1 cellular context compared by ENCODE assay signal in genomic region chr11:47983464-47984397, GRCh38.
TF ChIP-seq lines count a peak whose summit lies in the region.

No MANE protein-coding gene starts in this region.

TF ChIP-seq in WTC11, 78 proteins besides CTCF, POLR2A, EP300 and RAD21 (continued from another document):
- TF ChIP-seq, protein P1, sequence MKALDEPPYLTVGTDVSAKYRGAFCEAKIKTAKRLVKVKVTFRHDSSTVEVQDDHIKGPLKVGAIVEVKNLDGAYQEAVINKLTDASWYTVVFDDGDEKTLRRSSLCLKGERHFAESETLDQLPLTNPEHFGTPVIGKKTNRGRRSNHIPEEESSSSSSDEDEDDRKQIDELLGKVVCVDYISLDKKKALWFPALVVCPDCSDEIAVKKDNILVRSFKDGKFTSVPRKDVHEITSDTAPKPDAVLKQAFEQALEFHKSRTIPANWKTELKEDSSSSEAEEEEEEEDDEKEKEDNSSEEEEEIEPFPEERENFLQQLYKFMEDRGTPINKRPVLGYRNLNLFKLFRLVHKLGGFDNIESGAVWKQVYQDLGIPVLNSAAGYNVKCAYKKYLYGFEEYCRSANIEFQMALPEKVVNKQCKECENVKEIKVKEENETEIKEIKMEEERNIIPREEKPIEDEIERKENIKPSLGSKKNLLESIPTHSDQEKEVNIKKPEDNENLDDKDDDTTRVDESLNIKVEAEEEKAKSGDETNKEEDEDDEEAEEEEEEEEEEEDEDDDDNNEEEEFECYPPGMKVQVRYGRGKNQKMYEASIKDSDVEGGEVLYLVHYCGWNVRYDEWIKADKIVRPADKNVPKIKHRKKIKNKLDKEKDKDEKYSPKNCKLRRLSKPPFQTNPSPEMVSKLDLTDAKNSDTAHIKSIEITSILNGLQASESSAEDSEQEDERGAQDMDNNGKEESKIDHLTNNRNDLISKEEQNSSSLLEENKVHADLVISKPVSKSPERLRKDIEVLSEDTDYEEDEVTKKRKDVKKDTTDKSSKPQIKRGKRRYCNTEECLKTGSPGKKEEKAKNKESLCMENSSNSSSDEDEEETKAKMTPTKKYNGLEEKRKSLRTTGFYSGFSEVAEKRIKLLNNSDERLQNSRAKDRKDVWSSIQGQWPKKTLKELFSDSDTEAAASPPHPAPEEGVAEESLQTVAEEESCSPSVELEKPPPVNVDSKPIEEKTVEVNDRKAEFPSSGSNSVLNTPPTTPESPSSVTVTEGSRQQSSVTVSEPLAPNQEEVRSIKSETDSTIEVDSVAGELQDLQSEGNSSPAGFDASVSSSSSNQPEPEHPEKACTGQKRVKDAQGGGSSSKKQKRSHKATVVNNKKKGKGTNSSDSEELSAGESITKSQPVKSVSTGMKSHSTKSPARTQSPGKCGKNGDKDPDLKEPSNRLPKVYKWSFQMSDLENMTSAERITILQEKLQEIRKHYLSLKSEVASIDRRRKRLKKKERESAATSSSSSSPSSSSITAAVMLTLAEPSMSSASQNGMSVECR (CRISPR knock-in tag; IDR thresholded peaks at IDR 0.05; ENCODE audit: borderline replicate concordance): no peak
- TF ChIP-seq, protein P2, sequence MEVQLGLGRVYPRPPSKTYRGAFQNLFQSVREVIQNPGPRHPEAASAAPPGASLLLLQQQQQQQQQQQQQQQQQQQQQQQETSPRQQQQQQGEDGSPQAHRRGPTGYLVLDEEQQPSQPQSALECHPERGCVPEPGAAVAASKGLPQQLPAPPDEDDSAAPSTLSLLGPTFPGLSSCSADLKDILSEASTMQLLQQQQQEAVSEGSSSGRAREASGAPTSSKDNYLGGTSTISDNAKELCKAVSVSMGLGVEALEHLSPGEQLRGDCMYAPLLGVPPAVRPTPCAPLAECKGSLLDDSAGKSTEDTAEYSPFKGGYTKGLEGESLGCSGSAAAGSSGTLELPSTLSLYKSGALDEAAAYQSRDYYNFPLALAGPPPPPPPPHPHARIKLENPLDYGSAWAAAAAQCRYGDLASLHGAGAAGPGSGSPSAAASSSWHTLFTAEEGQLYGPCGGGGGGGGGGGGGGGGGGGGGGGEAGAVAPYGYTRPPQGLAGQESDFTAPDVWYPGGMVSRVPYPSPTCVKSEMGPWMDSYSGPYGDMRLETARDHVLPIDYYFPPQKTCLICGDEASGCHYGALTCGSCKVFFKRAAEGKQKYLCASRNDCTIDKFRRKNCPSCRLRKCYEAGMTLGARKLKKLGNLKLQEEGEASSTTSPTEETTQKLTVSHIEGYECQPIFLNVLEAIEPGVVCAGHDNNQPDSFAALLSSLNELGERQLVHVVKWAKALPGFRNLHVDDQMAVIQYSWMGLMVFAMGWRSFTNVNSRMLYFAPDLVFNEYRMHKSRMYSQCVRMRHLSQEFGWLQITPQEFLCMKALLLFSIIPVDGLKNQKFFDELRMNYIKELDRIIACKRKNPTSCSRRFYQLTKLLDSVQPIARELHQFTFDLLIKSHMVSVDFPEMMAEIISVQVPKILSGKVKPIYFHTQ (CRISPR knock-in tag; IDR thresholded peaks at IDR 0.05): no peak
- TF ChIP-seq ATF1 (CRISPR knock-in tag; IDR thresholded peaks at IDR 0.05) (no peak), TP53 (CRISPR knock-in tag; IDR thresholded peaks at IDR 0.05) (no peak), FOXP1 (CRISPR knock-in tag; IDR thresholded peaks at IDR 0.05; ENCODE audit: borderline replicate concordance) (no peak), FOXJ3 (CRISPR knock-in tag; IDR thresholded peaks at IDR 0.05; ENCODE audit: borderline replicate concordance) (no peak), ZNF263 (CRISPR knock-in tag; IDR thresholded peaks at IDR 0.05; ENCODE audit: low read depth) (no peak), ZNF317 (CRISPR knock-in tag; IDR thresholded peaks at IDR 0.05; ENCODE audit: borderline replicate concordance, low read depth) (no peak), STAT6 (CRISPR knock-in tag; conservative IDR thresholded peaks at IDR 0.05; ENCODE audit: low read depth) (no peak)
- TF ChIP-seq, protein P3, sequence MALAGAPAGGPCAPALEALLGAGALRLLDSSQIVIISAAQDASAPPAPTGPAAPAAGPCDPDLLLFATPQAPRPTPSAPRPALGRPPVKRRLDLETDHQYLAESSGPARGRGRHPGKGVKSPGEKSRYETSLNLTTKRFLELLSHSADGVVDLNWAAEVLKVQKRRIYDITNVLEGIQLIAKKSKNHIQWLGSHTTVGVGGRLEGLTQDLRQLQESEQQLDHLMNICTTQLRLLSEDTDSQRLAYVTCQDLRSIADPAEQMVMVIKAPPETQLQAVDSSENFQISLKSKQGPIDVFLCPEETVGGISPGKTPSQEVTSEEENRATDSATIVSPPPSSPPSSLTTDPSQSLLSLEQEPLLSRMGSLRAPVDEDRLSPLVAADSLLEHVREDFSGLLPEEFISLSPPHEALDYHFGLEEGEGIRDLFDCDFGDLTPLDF (CRISPR knock-in tag; IDR thresholded peaks at IDR 0.05): no peak
- TF ChIP-seq, protein P4, sequence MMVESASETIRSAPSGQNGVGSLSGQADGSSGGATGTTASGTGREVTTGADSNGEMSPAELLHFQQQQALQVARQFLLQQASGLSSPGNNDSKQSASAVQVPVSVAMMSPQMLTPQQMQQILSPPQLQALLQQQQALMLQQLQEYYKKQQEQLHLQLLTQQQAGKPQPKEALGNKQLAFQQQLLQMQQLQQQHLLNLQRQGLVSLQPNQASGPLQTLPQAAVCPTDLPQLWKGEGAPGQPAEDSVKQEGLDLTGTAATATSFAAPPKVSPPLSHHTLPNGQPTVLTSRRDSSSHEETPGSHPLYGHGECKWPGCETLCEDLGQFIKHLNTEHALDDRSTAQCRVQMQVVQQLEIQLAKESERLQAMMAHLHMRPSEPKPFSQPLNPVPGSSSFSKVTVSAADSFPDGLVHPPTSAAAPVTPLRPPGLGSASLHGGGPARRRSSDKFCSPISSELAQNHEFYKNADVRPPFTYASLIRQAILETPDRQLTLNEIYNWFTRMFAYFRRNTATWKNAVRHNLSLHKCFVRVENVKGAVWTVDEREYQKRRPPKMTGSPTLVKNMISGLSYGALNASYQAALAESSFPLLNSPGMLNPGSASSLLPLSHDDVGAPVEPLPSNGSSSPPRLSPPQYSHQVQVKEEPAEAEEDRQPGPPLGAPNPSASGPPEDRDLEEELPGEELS (CRISPR knock-in tag; IDR thresholded peaks at IDR 0.05): no peak
- TF ChIP-seq, protein P5, sequence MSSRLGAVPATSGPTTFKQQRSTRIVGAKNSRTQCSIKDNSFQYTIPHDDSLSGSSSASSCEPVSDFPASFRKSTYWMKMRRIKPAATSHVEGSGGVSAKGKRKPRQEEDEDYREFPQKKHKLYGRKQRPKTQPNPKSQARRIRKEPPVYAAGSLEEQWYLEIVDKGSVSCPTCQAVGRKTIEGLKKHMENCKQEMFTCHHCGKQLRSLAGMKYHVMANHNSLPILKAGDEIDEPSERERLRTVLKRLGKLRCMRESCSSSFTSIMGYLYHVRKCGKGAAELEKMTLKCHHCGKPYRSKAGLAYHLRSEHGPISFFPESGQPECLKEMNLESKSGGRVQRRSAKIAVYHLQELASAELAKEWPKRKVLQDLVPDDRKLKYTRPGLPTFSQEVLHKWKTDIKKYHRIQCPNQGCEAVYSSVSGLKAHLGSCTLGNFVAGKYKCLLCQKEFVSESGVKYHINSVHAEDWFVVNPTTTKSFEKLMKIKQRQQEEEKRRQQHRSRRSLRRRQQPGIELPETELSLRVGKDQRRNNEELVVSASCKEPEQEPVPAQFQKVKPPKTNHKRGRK (CRISPR knock-in tag; IDR thresholded peaks at IDR 0.05; ENCODE audit: borderline replicate concordance): no peak
- TF ChIP-seq, protein P6, sequence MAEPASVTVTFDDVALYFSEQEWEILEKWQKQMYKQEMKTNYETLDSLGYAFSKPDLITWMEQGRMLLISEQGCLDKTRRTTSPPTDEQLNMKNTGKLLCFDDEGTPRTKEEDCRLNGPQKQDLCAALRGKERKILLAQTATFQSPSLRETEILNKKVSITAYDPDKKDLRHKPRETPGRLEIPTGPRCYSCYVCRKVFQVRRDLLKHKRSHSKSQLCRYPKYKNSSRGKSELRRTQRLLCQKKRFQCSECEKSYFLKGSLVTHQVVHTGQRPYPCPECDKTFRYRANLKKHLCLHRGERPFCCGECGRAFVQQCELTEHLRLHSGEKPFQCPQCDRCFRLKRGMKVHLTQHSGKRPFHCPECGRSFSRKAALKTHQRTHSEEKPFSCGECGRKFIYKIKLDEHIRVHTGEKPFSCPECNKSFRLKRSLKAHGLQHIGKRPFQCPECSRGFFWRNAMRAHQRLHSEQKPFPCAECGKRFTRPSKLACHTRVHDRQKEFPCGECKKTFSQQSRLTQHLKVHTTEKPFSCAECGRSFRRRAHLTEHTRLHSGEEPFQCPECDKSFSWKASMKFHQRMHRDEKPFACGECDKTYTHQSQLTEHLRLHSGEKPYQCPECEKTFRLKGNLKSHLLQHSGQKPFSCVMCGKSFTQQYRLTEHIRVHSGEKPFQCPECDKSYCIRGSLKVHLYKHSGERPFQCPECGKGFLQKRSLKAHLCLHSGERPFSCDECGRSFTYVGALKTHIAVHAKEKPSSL (CRISPR knock-in tag; conservative IDR thresholded peaks at IDR 0.05): no peak
- TF ChIP-seq, protein P7, sequence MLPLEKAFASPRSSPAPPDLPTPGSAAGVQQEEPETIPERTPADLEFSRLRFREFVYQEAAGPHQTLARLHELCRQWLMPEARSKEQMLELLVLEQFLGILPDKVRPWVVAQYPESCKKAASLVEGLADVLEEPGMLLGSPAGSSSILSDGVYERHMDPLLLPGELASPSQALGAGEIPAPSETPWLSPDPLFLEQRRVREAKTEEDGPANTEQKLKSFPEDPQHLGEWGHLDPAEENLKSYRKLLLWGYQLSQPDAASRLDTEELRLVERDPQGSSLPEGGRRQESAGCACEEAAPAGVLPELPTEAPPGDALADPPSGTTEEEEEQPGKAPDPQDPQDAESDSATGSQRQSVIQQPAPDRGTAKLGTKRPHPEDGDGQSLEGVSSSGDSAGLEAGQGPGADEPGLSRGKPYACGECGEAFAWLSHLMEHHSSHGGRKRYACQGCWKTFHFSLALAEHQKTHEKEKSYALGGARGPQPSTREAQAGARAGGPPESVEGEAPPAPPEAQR (CRISPR knock-in tag; IDR thresholded peaks at IDR 0.05): no peak
- TF ChIP-seq, protein P8, sequence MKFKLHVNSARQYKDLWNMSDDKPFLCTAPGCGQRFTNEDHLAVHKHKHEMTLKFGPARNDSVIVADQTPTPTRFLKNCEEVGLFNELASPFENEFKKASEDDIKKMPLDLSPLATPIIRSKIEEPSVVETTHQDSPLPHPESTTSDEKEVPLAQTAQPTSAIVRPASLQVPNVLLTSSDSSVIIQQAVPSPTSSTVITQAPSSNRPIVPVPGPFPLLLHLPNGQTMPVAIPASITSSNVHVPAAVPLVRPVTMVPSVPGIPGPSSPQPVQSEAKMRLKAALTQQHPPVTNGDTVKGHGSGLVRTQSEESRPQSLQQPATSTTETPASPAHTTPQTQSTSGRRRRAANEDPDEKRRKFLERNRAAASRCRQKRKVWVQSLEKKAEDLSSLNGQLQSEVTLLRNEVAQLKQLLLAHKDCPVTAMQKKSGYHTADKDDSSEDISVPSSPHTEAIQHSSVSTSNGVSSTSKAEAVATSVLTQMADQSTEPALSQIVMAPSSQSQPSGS (CRISPR knock-in tag; IDR thresholded peaks at IDR 0.05; ENCODE audit: borderline replicate concordance, low read depth): no peak
